In genomic region chr21:34336756-34337391, GRCh38 we compare ENCODE assay signal across 14 cellular contexts. TPM values are rescaled to one million over a fixed set of nuclear protein-coding genes. Genes with fewer than 3 reads are reported as not detected.
A peak's percentile ranks its signal among the peaks of the same experiment; 100 is the strongest.
DNase-seq lines count a peak whose midpoint lies in the region; ATAC-seq, FAIRE-seq and TF ChIP-seq lines count a peak whose summit lies in the region.
"Had no signal": no experiment of that assay in that cellular context is flagged by ENCODE, and none has a peak within 500 bp of the region (broad histone marks: within the 10 kb centered on the region; RNA-seq: fewer than 3 reads in every experiment).

No MANE protein-coding gene starts in this region.

- no peaks in the 10 kb centered on the region for H3K4me1 ChIP-seq in K562 (replicated peaks in 1 of 2; ENCODE audit: control insufficient read depth in 2 of 2, insufficient read depth in 2 of 2, low read length in 2 of 2)
- H3K4me1 ChIP-seq in thoracic aorta (ENCODE audit: control insufficient read depth in 1 of 2, low read depth in 2 of 2), result peaks cover 27 to 79% of the 10 kb centered on the region in 2 donors
- H3K4me1 ChIP-seq: left lung had no signal

- CTCF ChIA-PET in activated CD8-positive, alpha-beta memory T cell treated with anti-CD3 and anti-CD28 coated beads, Interleukin-2, amount 10 ng/mL, durations not matched to agents 7 days and 5 days (lab: Charles Lee), result interaction anchor here (1.2 to 1.7 kb wide), 2 partner anchors 11 to 413 kb away, joined by 5 to 6 read pairs; no protein-coding TSS in a partner anchor
- CTCF ChIA-PET in K562 (lab: Yijun Ruan, JAX; ENCODE audit: low intra/inter-chr PET ratio), result no interaction called here

- TF ChIP-seq EP300 in K562 (IDR thresholded peaks at IDR 0.05; ENCODE audit: low read length), result no peak

- no peak overlapping the region for H2AFZ ChIP-seq in K562 (ENCODE audit: low read depth, low read length)

- TF ChIP-seq CTCF in K562 (IDR thresholded peaks at IDR 0.05 in 2 of 3, conservative IDR thresholded peaks at IDR 0.05 in 1 of 3; ENCODE audit: insufficient read depth in 2 of 3, low read depth in 1 of 3, low read length in 3 of 3) (no peak), thoracic aorta (IDR thresholded peaks at IDR 0.05) (no peak)

- no peak for TF ChIP-seq POLR2A in K562 (conservative IDR thresholded peaks at IDR 0.05)

- H3K27me3 ChIP-seq in K562 (ENCODE audit: control insufficient read depth in 2 of 2, insufficient read depth in 2 of 2, low read length in 2 of 2) (peaks cover 46 to 61% of the 10 kb centered on the region in 2 experiments), thoracic aorta (replicated peaks; ENCODE audit: insufficient read depth) (no peaks in the 10 kb centered on the region)
- H3K27me3 ChIP-seq: left lung had no signal

- POLR2A ChIA-PET in K562 (lab: Yijun Ruan, JAX), result interaction anchor here (0.6 to 1.0 kb wide), 3 partner anchors 9 to 16 kb away, joined by 3 read pairs; no protein-coding TSS in a partner anchor

- FAIRE-seq in K562 (lab: Jason Lieb, UNC), result no peak

- no peak overlapping the region for H3K4me3 Mint-ChIP-seq in activated CD8-positive, alpha-beta memory T cell treated with anti-CD3 and anti-CD28 coated beads, Interleukin-2, amount 10 ng/mL, durations not matched to agents 7 days and 5 days
- H3K4me3 Mint-ChIP-seq: activated naive CD8-positive, alpha-beta T cell treated with anti-CD3 and anti-CD28 coated beads, Interleukin-2, amount 10 ng/mL, durations not matched to agents 7 days and 5 days; nephron progenitor cell had no signal

- DNase-seq in activated CD8-positive, alpha-beta memory T cell treated with anti-CD3 and anti-CD28 coated beads, Interleukin-2, amount 10 ng/mL, durations not matched to agents 7 days and 5 days, result peak; percentile 21
- DNase-seq in activated CD8-positive, alpha-beta memory T cell treated with anti-CD3 and anti-CD28 coated beads, Interleukin-2, amount 50 U/mL, for 48 hours, result no peak
- no peak for DNase-seq in K562 (ENCODE audit: extremely low read depth in 1 of 4, low spot score in 3 of 4)
- no peak for DNase-seq in left ventricle myocardium superior
- DNase-seq in thoracic aorta (ENCODE audit: low spot score), result no peak
- no peak for DNase-seq in activated gamma-delta T cell (lab: John Stamatoyannopoulos, UW)
- no peak for DNase-seq in activated CD4-positive, alpha-beta T cell treated with anti-CD3 and anti-CD28 coated beads, Interleukin-2, amount 50 U/mL, for 48 hours
- DNase-seq: activated naive CD8-positive, alpha-beta T cell treated with anti-CD3 and anti-CD28 coated beads, Interleukin-2, amount 10 ng/mL, durations not matched to agents 7 days and 5 days; left lung; NCI-H187 treated with DMSO at 0.1 percent for 48 hours; nephron progenitor cell had no signal

- H3K79me2 ChIP-seq in K562 (ENCODE audit: control insufficient read depth, insufficient read depth, low read length), result no peaks in the 10 kb centered on the region

- H3K27me3 Mint-ChIP-seq in activated CD8-positive, alpha-beta memory T cell treated with anti-CD3 and anti-CD28 coated beads, Interleukin-2, amount 10 ng/mL, durations not matched to agents 7 days and 5 days, result peaks cover 6% of the 10 kb centered on the region

- H3K4me3 ChIP-seq in K562 (no peak overlapping the region), thoracic aorta (peak overlapping the region; percentile 8)
- H3K4me3 ChIP-seq: left lung, skin epidermis had no signal

- no peak overlapping the region for H3K9ac ChIP-seq in K562 (ENCODE audit: insufficient read depth in 1 of 2, low read depth in 2 of 2, low read length in 2 of 2)

- no peak for TF ChIP-seq RAD21 in K562 (CRISPR knock-in tag; conservative IDR thresholded peaks at IDR 0.05 in 1 of 2, IDR thresholded peaks at IDR 0.05 in 1 of 2)

- H3K9me1 ChIP-seq in K562 (ENCODE audit: control insufficient read depth, insufficient read depth, low read length), result no peaks in the 10 kb centered on the region

- H3K9me3 Mint-ChIP-seq in activated CD8-positive, alpha-beta memory T cell treated with anti-CD3 and anti-CD28 coated beads, Interleukin-2, amount 10 ng/mL, durations not matched to agents 7 days and 5 days (ENCODE audit: low read depth), result no peaks in the 10 kb centered on the region
- H3K9me3 Mint-ChIP-seq: activated naive CD8-positive, alpha-beta T cell treated with anti-CD3 and anti-CD28 coated beads, Interleukin-2, amount 10 ng/mL, durations not matched to agents 7 days and 5 days had no signal

- no peaks in the 10 kb centered on the region for H3K36me3 Mint-ChIP-seq in activated CD8-positive, alpha-beta memory T cell treated with anti-CD3 and anti-CD28 coated beads, Interleukin-2, amount 10 ng/mL, durations not matched to agents 7 days and 5 days
- H3K36me3 Mint-ChIP-seq: activated naive CD8-positive, alpha-beta T cell treated with anti-CD3 and anti-CD28 coated beads, Interleukin-2, amount 10 ng/mL, durations not matched to agents 7 days and 5 days had no signal

- no peak overlapping the region for H3K4me2 ChIP-seq in K562 (ENCODE audit: insufficient read depth, low read length)

- no peaks in the 10 kb centered on the region for H4K20me1 ChIP-seq in K562 (replicated peaks; ENCODE audit: control insufficient read depth, insufficient read depth, low read length)

- H3K36me3 ChIP-seq in K562 (ENCODE audit: control insufficient read depth, insufficient read depth, low read length) (no peaks in the 10 kb centered on the region), thoracic aorta (no peaks in the 10 kb centered on the region)
- H3K36me3 ChIP-seq: left lung had no signal

- no peak for ATAC-seq in activated CD8-positive, alpha-beta memory T cell treated with anti-CD3 and anti-CD28 coated beads, Interleukin-2, amount 10 ng/mL, durations not matched to agents 7 days and 5 days
- ATAC-seq in K562 (no peak), left ventricle myocardium superior (peak; percentile 44), thoracic aorta (ENCODE audit: insufficient number of reproducible peaks, low FRiP score, low read depth) (no peak), GM19328 (IDR thresholded peaks at IDR 0.05; ENCODE audit: unreplicated experiment) (no peak)
- ATAC-seq: left lung had no signal

- H3K27ac Mint-ChIP-seq in activated CD8-positive, alpha-beta memory T cell treated with anti-CD3 and anti-CD28 coated beads, Interleukin-2, amount 10 ng/mL, durations not matched to agents 7 days and 5 days, result no peak overlapping the region
- H3K27ac Mint-ChIP-seq: nephron progenitor cell had no signal

- H3K9me3 ChIP-seq in K562 (replicated peaks; ENCODE audit: control insufficient read depth, insufficient read depth, low read depth, low read length) (no peaks in the 10 kb centered on the region), thoracic aorta (no peaks in the 10 kb centered on the region)
- H3K9me3 ChIP-seq: left lung had no signal

- no TSS peak for BruUV-seq in K562 (replicated peaks; lab: Mats Ljungman, UMichigan)

- 4% methylated on average over 13 of the region's 13 CpGs for WGBS in K562 (ENCODE audit: insufficient coverage, low coverage, missing lambda C conversion rate)

- intact Hi-C loops in K562 (cut with micrococcal nuclease), result no loop called here
- intact Hi-C loops in left ventricle myocardium superior (cut with micrococcal nuclease), result no loop called here

- in situ Hi-C loops in K562 (cut with MboI), result no loop called here

- H3K4me1 Mint-ChIP-seq in activated CD8-positive, alpha-beta memory T cell treated with anti-CD3 and anti-CD28 coated beads, Interleukin-2, amount 10 ng/mL, durations not matched to agents 7 days and 5 days, result peaks cover 24% of the 10 kb centered on the region

- no peak overlapping the region for H3K27ac ChIP-seq in K562 (ENCODE audit: extremely low read depth, low read depth, low read length)
- H3K27ac ChIP-seq in thoracic aorta, result peak overlapping the region; percentile 79 to 86
- H3K27ac ChIP-seq: left lung had no signal

RNA-seq across cellular contexts. Expression of gene KCNE2, which starts 26.9 kb away (rescaled TPM):
- total RNA-seq in activated CD8-positive, alpha-beta memory T cell treated with anti-CD3 and anti-CD28 coated beads, Interleukin-2, amount 10 ng/mL, durations not matched to agents 7 days and 5 days, result not detected
- not detected in 2 replicates for total RNA-seq in K562 (2011; cell fraction: chromatin; rRNA removed; ENCODE audit: low replicate concordance)
- total RNA-seq in K562 (2011; cell fraction: nucleolus; rRNA removed), result not detected in 2 replicates
- not detected in 2 replicates for total RNA-seq in K562 (2011; cell fraction: nucleoplasm; rRNA removed)
- not detected in 2 replicates for total RNA-seq in K562 (2014; rRNA removed)
- not detected in 2 replicates for total RNA-seq in K562 (2014; rRNA removed; fragmentation: Illumina TruSeq; extraction: Trizol)
- total RNA-seq in K562 (2015; rRNA removed; fragmentation: Illumina TruSeq; extraction: Trizol), result not detected in 2 replicates
- not detected in 2 replicates for total RNA-seq in K562 (2021)
- polyA plus RNA-seq in K562 (2011; rRNA removed), result not detected in 2 replicates
- not detected in 2 replicates for polyA plus RNA-seq in K562 (2011; cell fraction: cytosol; rRNA removed)
- not detected in 2 replicates for polyA plus RNA-seq in K562 (2011; cell fraction: nucleus; rRNA removed)
- not detected in 2 replicates for polyA plus RNA-seq in K562 (2012)
- not detected in 2 replicates for polyA plus RNA-seq in K562 (2014; fragmentation: Illumina TruSeq; extraction: Trizol)
- not detected for polyA plus RNA-seq in K562 (2014; fragmentation: Nextera tagmentation; extraction: Ambion mirVana)
- not detected in 2 replicates for polyA plus RNA-seq in K562 (2014; rRNA removed)
- polyA minus RNA-seq in K562 (2011; rRNA and poly(A)+ RNA removed), result not detected in 2 replicates
- not detected in 2 replicates for polyA minus RNA-seq in K562 (2011; cell fraction: cytosol; rRNA and poly(A)+ RNA removed)
- not detected in 2 replicates for polyA minus RNA-seq in K562 (2011; cell fraction: nucleus; rRNA and poly(A)+ RNA removed)
- total RNA-seq in left ventricle myocardium superior, result not detected
- total RNA-seq in thoracic aorta, result not detected
- total RNA-seq: activated naive CD8-positive, alpha-beta T cell treated with anti-CD3 and anti-CD28 coated beads, Interleukin-2, amount 10 ng/mL, durations not matched to agents 7 days and 5 days; left lung; urinary bladder had no signal

RNA-seq across cellular contexts. Expression of gene SMIM11, which starts 38.4 kb away (rescaled TPM):
- 1 to 10 TPM; 3.4 to 6.7 TPM for total RNA-seq in activated CD8-positive, alpha-beta memory T cell treated with anti-CD3 and anti-CD28 coated beads, Interleukin-2, amount 10 ng/mL, durations not matched to agents 7 days and 5 days
- total RNA-seq in K562 (2011; cell fraction: chromatin; rRNA removed; ENCODE audit: low replicate concordance), result 18.4 and 18.7 TPM in 2 replicates
- total RNA-seq in K562 (2011; cell fraction: nucleolus; rRNA removed), result 4.7 and 11.2 TPM in 2 replicates
- 18.9 and 26.6 TPM in 2 replicates for total RNA-seq in K562 (2011; cell fraction: nucleoplasm; rRNA removed)
- total RNA-seq in K562 (2014; rRNA removed) (11.9 and 39.6 TPM in 2 replicates), K562 (2014; rRNA removed; fragmentation: Illumina TruSeq; extraction: Trizol) (17.7 and 28.5 TPM in 2 replicates), K562 (2015; rRNA removed; fragmentation: Illumina TruSeq; extraction: Trizol) (12.2 and 14.1 TPM in 2 replicates), K562 (2021) (3.9 and 29.5 TPM in 2 replicates), left ventricle myocardium superior (5.2 TPM), thoracic aorta (1 to 10 TPM in 1 of 2 donors, under 1 TPM in 1; 0.41 to 6.7 TPM)
- polyA plus RNA-seq in K562 (2011; rRNA removed) (6.1 and 9.2 TPM in 2 replicates), K562 (2014; fragmentation: Illumina TruSeq; extraction: Trizol) (39.8 and 42.6 TPM in 2 replicates), K562 (2014; fragmentation: Nextera tagmentation; extraction: Ambion mirVana) (100 to 1,000 TPM in 1 of 2 experiments, 10 to 100 TPM in 1; 86.3 to 113 TPM), K562 (2014; rRNA removed) (25.5 and 50.4 TPM in 2 replicates)
- 7.9 and 11.5 TPM in 2 replicates for polyA plus RNA-seq in K562 (2011; cell fraction: cytosol; rRNA removed)
- polyA plus RNA-seq in K562 (2011; cell fraction: nucleus; rRNA removed), result 11.4 and 14.1 TPM in 2 replicates
- 0.83 and 9.8 TPM in 2 replicates for polyA plus RNA-seq in K562 (2012)
- 7.9 and 21.9 TPM in 2 replicates for polyA minus RNA-seq in K562 (2011; rRNA and poly(A)+ RNA removed)
- 1.1 and 3.3 TPM in 2 replicates for polyA minus RNA-seq in K562 (2011; cell fraction: cytosol; rRNA and poly(A)+ RNA removed)
- polyA minus RNA-seq in K562 (2011; cell fraction: nucleus; rRNA and poly(A)+ RNA removed), result 5.9 and 11.8 TPM in 2 replicates
